Comparison of ENCODE assay signal across 12 cellular contexts in genomic region chr7:2120251-2120660, GRCh38.
DNase-seq lines count a peak whose midpoint lies in the region; ATAC-seq lines count a peak whose summit lies in the region.
"Had no signal": no experiment of that assay in that cellular context is flagged by ENCODE, and none has a peak within 500 bp of the region (broad histone marks: within the 10 kb centered on the region; RNA-seq: fewer than 3 reads in every experiment).

No MANE protein-coding gene starts in this region.

- H3K9me3 Mint-ChIP-seq in T-helper 2 cell treated with Interferon-gamma antibody and Interleukin-4, amounts not matched to agents 5 μg/mL and 100 μg/mL, for 36 hours, result no peaks in the 10 kb centered on the region
- H3K9me3 Mint-ChIP-seq in activated T-cell treated with anti-CD3 and anti-CD28 coated beads, Interleukin-2, amount 50 U/mL, for 72 hours, result no peaks in the 10 kb centered on the region
- no peaks in the 10 kb centered on the region for H3K9me3 Mint-ChIP-seq in naive thymus-derived CD4-positive, alpha-beta T cell

- H3K4me3 Mint-ChIP-seq in T-helper 2 cell treated with Interferon-gamma antibody and Interleukin-4, amounts not matched to agents 5 μg/mL and 100 μg/mL, for 36 hours, result peak overlapping the region; percentile 35
- H3K4me3 Mint-ChIP-seq in activated T-cell treated with anti-CD3 and anti-CD28 coated beads, Interleukin-2, amount 50 U/mL, for 72 hours, result peak overlapping the region; percentile 24 to 39
- peak overlapping the region; percentile 48 to 78 (median 72) for H3K4me3 Mint-ChIP-seq in naive thymus-derived CD4-positive, alpha-beta T cell

- peaks cover 0 to 35% (median under 1%) of the 10 kb centered on the region in 11 experiments; a peak in 6 of 22 replicates for H3K36me3 ChIP-seq in BLaER1 treated with 17β-estradiol and CSF1 and Interleukin-3, amounts not matched to agents 10 nM and 100 nM
- H3K36me3 ChIP-seq in naive thymus-derived CD4-positive, alpha-beta T cell (ENCODE audit: control insufficient read depth in 2 of 3, insufficient read depth in 3 of 3, low read length in 3 of 3), result peaks cover 0 to 9% (median 0%) of the 10 kb centered on the region in 3 experiments

- H3K36me3 Mint-ChIP-seq in T-helper 2 cell treated with Interferon-gamma antibody and Interleukin-4, amounts not matched to agents 5 μg/mL and 100 μg/mL, for 36 hours (ENCODE audit: low read depth), result no peaks in the 10 kb centered on the region
- peaks cover 0 to 3% of the 10 kb centered on the region in 2 donors for H3K36me3 Mint-ChIP-seq in activated T-cell treated with anti-CD3 and anti-CD28 coated beads, Interleukin-2, amount 50 U/mL, for 72 hours (ENCODE audit: insufficient read depth in 2 of 2)
- peaks cover 0 to 4% (median 0%) of the 10 kb centered on the region in 5 donors for H3K36me3 Mint-ChIP-seq in naive thymus-derived CD4-positive, alpha-beta T cell

- peak overlapping the region; percentile 69 for H3K27ac Mint-ChIP-seq in T-helper 2 cell treated with Interferon-gamma antibody and Interleukin-4, amounts not matched to agents 5 μg/mL and 100 μg/mL, for 36 hours
- H3K27ac Mint-ChIP-seq in activated T-cell treated with anti-CD3 and anti-CD28 coated beads, Interleukin-2, amount 50 U/mL, for 72 hours, result no peak overlapping the region
- peak overlapping the region; percentile 57 to 96 (median 86) for H3K27ac Mint-ChIP-seq in naive thymus-derived CD4-positive, alpha-beta T cell

- CTCF ChIA-PET in naive thymus-derived CD4-positive, alpha-beta T cell (lab: Charles Lee), result no interaction called here

- peak; percentile 68 to 88 for ATAC-seq in activated T-cell treated with anti-CD3 and anti-CD28 coated beads, Interleukin-2, amount 50 U/mL, for 72 hours (replicated peaks in 1 of 2)
- peak; percentile 83 for ATAC-seq in naive thymus-derived CD4-positive, alpha-beta T cell
- no peak for ATAC-seq in HG02763 (IDR thresholded peaks at IDR 0.05; ENCODE audit: unreplicated experiment)
- no peak for ATAC-seq in HG02870 (IDR thresholded peaks at IDR 0.05; ENCODE audit: unreplicated experiment)

- H3K4me2 ChIP-seq in BLaER1 treated with 17β-estradiol and CSF1 and Interleukin-3, amounts not matched to agents 10 nM and 100 nM, result peak overlapping the region; percentile 79 to 99 (median 87)

- peaks cover 13% of the 10 kb centered on the region for H3K4me1 Mint-ChIP-seq in T-helper 2 cell treated with Interferon-gamma antibody and Interleukin-4, amounts not matched to agents 5 μg/mL and 100 μg/mL, for 36 hours (ENCODE audit: low read depth)
- H3K4me1 Mint-ChIP-seq in activated T-cell treated with anti-CD3 and anti-CD28 coated beads, Interleukin-2, amount 50 U/mL, for 72 hours (ENCODE audit: low read depth), result peaks cover 12% of the 10 kb centered on the region
- H3K4me1 Mint-ChIP-seq in naive thymus-derived CD4-positive, alpha-beta T cell, result peaks cover 11 to 22% (median 13%) of the 10 kb centered on the region in 7 donors

- peak overlapping the region in 2 of 11 experiments; percentile 13 to 45; a peak in 4 of 22 replicates for H3K9ac ChIP-seq in BLaER1 treated with 17β-estradiol and CSF1 and Interleukin-3, amounts not matched to agents 10 nM and 100 nM

- peak; percentile 19 for DNase-seq in T-helper 2 cell treated with Interferon-gamma antibody and Interleukin-4, amounts not matched to agents 5 μg/mL and 100 μg/mL, for 36 hours (ENCODE audit: low spot score)
- DNase-seq in activated T-cell treated with anti-CD3 and anti-CD28 coated beads, Interleukin-2, amount 50 U/mL, for 72 hours, result peak; percentile 36 to 52
- DNase-seq in naive thymus-derived CD4-positive, alpha-beta T cell, result peak in 8 of 9 donors; percentile 25 to 61 (median 52)
- DNase-seq in DMS53 treated with DMSO at 0.1 percent for 48 hours (lab: John Stamatoyannopoulos, UW; ENCODE audit: unreplicated experiment) (no peak), glomerular visceral epithelial cell (ENCODE audit: extremely low spot score) (no peak)
- DNase-seq: glutamatergic neuron, mesendoderm, NCI-H2029 had no signal

- H3K9me3 ChIP-seq in BLaER1 treated with 17β-estradiol and CSF1 and Interleukin-3, amounts not matched to agents 10 nM and 100 nM (replicated peaks in 1 of 11), result peaks cover 0 to 17% (median 0%) of the 10 kb centered on the region in 11 experiments; a peak in 10 of 22 replicates
- H3K9me3 ChIP-seq in naive thymus-derived CD4-positive, alpha-beta T cell (ENCODE audit: control insufficient read depth in 2 of 3, low read length in 3 of 3), result no peaks in the 10 kb centered on the region
- H3K9me3 ChIP-seq: suprapubic skin had no signal

- POLR2A ChIA-PET in naive thymus-derived CD4-positive, alpha-beta T cell (lab: Charles Lee), result interaction anchor here (1.3 to 1.4 kb wide), 3 partner anchors 16 to 194 kb away, joined by 3 read pairs; no protein-coding TSS in a partner anchor

- intact Hi-C loops in naive thymus-derived CD4-positive, alpha-beta T cell (cut with micrococcal nuclease), result no loop called here

- 0 out of 20 replicates have a peak overlapping the region, but pooled peaks of 1 of the 10 experiments have one; percentile 2 for H3K4me3 ChIP-seq in BLaER1 treated with 17β-estradiol and CSF1 and Interleukin-3, amounts not matched to agents 10 nM and 100 nM
- H3K4me3 ChIP-seq in naive thymus-derived CD4-positive, alpha-beta T cell (ENCODE audit: low read length), result peak overlapping the region; percentile 45
- H3K4me3 ChIP-seq: suprapubic skin had no signal

- H3K27ac ChIP-seq in BLaER1 treated with 17β-estradiol and CSF1 and Interleukin-3, amounts not matched to agents 10 nM and 100 nM, result no peak overlapping the region
- peak overlapping the region; percentile 11 for H3K27ac ChIP-seq in naive thymus-derived CD4-positive, alpha-beta T cell (ENCODE audit: low read depth, low read length)
- H3K27ac ChIP-seq: suprapubic skin had no signal

- H3K27me3 ChIP-seq in BLaER1 treated with 17β-estradiol and CSF1 and Interleukin-3, amounts not matched to agents 10 nM and 100 nM, result peaks cover 0 to 44% (median 0%) of the 10 kb centered on the region in 11 experiments; a peak in 9 of 22 replicates
- H3K27me3 ChIP-seq in naive thymus-derived CD4-positive, alpha-beta T cell (ENCODE audit: control insufficient read depth in 2 of 2, insufficient read depth in 2 of 2, low read length in 2 of 2), result no peaks in the 10 kb centered on the region
- H3K27me3 ChIP-seq: suprapubic skin had no signal

- peaks cover 60 to 100% (median 100%) of the 10 kb centered on the region in 10 experiments for H3K4me1 ChIP-seq in BLaER1 treated with 17β-estradiol and CSF1 and Interleukin-3, amounts not matched to agents 10 nM and 100 nM
- peaks cover 16 to 23% of the 10 kb centered on the region in 2 donors for H3K4me1 ChIP-seq in naive thymus-derived CD4-positive, alpha-beta T cell (ENCODE audit: control insufficient read depth in 2 of 2, insufficient read depth in 2 of 2, low read length in 2 of 2)

- H4K20me1 ChIP-seq in BLaER1 treated with 17β-estradiol and CSF1 and Interleukin-3, amounts not matched to agents 10 nM and 100 nM, result peaks cover 23 to 99% (median 91%) of the 10 kb centered on the region in 11 experiments; a peak in 21 of 22 replicates

- H3K27me3 Mint-ChIP-seq in T-helper 2 cell treated with Interferon-gamma antibody and Interleukin-4, amounts not matched to agents 5 μg/mL and 100 μg/mL, for 36 hours (ENCODE audit: low read depth), result no peaks in the 10 kb centered on the region
- H3K27me3 Mint-ChIP-seq in activated T-cell treated with anti-CD3 and anti-CD28 coated beads, Interleukin-2, amount 50 U/mL, for 72 hours (ENCODE audit: low read depth), result no peaks in the 10 kb centered on the region
- no peaks in the 10 kb centered on the region for H3K27me3 Mint-ChIP-seq in naive thymus-derived CD4-positive, alpha-beta T cell

Comparison
In these comparisons a context has a peak if more than half of its experiments do, and no peak if none do; other contexts are left out.
1. DNase-seq: peak in T-helper 2 cell treated with Interferon-gamma antibody and Interleukin-4, amounts not matched to agents 5 μg/mL and 100 μg/mL, for 36 hours (single experiment), activated T-cell treated with anti-CD3 and anti-CD28 coated beads, Interleukin-2, amount 50 U/mL, for 72 hours (2 of 2) and naive thymus-derived CD4-positive, alpha-beta T cell (8 of 9); none in DMS53 treated with DMSO at 0.1 percent for 48 hours (single experiment) and glomerular visceral epithelial cell (single experiment).
2. ATAC-seq: peak in activated T-cell treated with anti-CD3 and anti-CD28 coated beads, Interleukin-2, amount 50 U/mL, for 72 hours (2 of 2) and naive thymus-derived CD4-positive, alpha-beta T cell (single experiment); none in HG02763 (single experiment) and HG02870 (single experiment).
3. Peak in every context shown above with its lines, with median percentiles within 50 percentile points of each other: H3K4me3 Mint-ChIP-seq.